Comparison of ENCODE assay signal across 10 cellular contexts in genomic region chr15:43286074-43286473, GRCh38. TPM values are rescaled to one million over a fixed set of nuclear protein-coding genes. Genes with fewer than 3 reads are reported as not detected.
"Had no signal": no experiment of that assay in that cellular context is flagged by ENCODE, and none has a peak within 500 bp of the region (broad histone marks: within the 10 kb centered on the region; RNA-seq: fewer than 3 reads in every experiment).

No MANE protein-coding gene starts in this region.

- H3K27ac ChIP-seq: ascending aorta, heart right ventricle, tibial nerve, WERI-Rb-1 had no signal

- H3K4me3 ChIP-seq: ascending aorta, heart right ventricle, tibial nerve had no signal

- H3K9me3 ChIP-seq: ascending aorta, heart right ventricle, tibial nerve had no signal

- H3K4me1 ChIP-seq: ascending aorta, tibial nerve had no signal

- H3K27me3 ChIP-seq: ascending aorta, tibial nerve had no signal

- H3K36me3 ChIP-seq: ascending aorta, heart right ventricle, tibial nerve, WERI-Rb-1 had no signal

- FAIRE-seq: frontal cortex had no signal

RNA-seq across cellular contexts. Expression of gene TGM7, which starts 16.0 kb away (rescaled TPM):
- total RNA-seq: activated CD4-positive, alpha-beta memory T cell treated with anti-CD3 and anti-CD28 coated beads, Interleukin-2, amount 10 ng/mL, durations not matched to agents 7 days and 5 days; activated CD4-positive, alpha-beta T cell treated with anti-CD3 and anti-CD28 coated beads for 36 hours; ascending aorta; bronchial epithelial cell; frontal cortex; heart right ventricle; liver; subcutaneous adipose tissue; tibial nerve had no signal
- polyA plus RNA-seq: heart right ventricle, liver had no signal

RNA-seq across cellular contexts. Expression of gene TGM5, which starts 19.3 kb away (rescaled TPM):
- total RNA-seq: activated CD4-positive, alpha-beta T cell treated with anti-CD3 and anti-CD28 coated beads for 36 hours; ascending aorta; frontal cortex; heart right ventricle; liver; tibial nerve had no signal
- polyA plus RNA-seq: liver had no signal
